Comparison of ENCODE assay signal across 8 cellular contexts in the genomic region with DNA sequence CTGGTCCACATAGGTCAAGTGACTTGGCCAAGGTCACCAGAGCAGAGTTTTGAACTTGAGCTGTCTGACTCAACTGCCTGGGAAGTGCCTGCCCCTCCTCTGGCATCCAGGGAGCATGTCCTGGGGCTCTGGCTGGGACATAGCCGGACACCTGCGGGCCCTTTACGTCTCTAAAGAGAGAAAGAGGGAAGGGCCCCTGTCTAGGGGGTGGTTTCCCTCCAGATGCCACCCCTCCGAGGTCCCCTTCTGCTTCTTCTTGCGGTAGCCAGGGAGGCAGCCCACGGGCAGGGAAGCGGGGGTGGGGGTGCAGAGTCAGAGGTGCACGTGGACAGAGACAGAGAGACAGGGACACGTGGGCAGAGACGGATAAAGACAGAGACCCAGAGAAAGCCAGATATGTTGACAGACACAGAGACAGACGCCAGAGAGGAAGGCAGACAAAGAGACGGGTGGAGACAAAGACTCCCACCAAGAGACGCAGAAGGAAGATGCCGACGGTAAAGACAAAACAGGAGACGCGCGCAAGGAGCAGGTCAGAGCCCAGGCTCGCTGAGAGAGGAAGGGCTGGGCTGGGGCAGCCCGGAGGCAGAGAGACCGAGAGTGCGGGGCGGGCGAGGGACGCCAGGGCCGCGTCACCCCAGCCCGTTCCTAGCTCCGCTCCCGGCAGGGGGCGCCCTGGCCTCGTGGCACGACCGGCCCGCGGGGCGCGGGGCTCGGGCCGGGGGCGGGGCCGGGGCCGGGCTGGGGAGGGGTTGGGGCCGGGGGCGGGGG. TPM values are rescaled to one million over a fixed set of nuclear protein-coding genes. Genes with fewer than 3 reads are reported as not detected.
DNase-seq lines count a peak whose midpoint lies in the region; TF ChIP-seq lines count a peak whose summit lies in the region.

No MANE protein-coding gene starts in this region.

- POLR2A ChIA-PET in RWPE1 (lab: Yijun Ruan, JAX; ENCODE audit: low non-redundant PET) = no interaction called here

- H3K9me3 ChIP-seq in HAP-1 = no peaks in the 10 kb centered on the region
- H3K9me3 ChIP-seq in left ventricle myocardium inferior (replicated peaks) = no peaks in the 10 kb centered on the region

- no peaks in the 10 kb centered on the region for H3K9me3 Mint-ChIP-seq in activated naive CD4-positive, alpha-beta T cell treated with anti-CD3 and anti-CD28 coated beads, Interleukin-2, amount 50 U/mL, for 24 hours

- no peaks in the 10 kb centered on the region for H3K36me3 Mint-ChIP-seq in activated naive CD4-positive, alpha-beta T cell treated with anti-CD3 and anti-CD28 coated beads, Interleukin-2, amount 50 U/mL, for 24 hours

- H3K4me1 ChIP-seq in HAP-1 (peaks cover 22% of the 10 kb centered on the region), left ventricle myocardium inferior (peaks cover 39% of the 10 kb centered on the region)

- peaks cover 11% of the 10 kb centered on the region for H3K4me1 Mint-ChIP-seq in activated naive CD4-positive, alpha-beta T cell treated with anti-CD3 and anti-CD28 coated beads, Interleukin-2, amount 50 U/mL, for 24 hours

- peak; percentile 63 for TF ChIP-seq CTCF in RWPE1 (conservative IDR thresholded peaks at IDR 0.05; ENCODE audit: low read depth)
- TF ChIP-seq CTCF in left ventricle myocardium inferior (IDR thresholded peaks at IDR 0.05; ENCODE audit: borderline replicate concordance) = peak; percentile 71
- peak; percentile 50 for TF ChIP-seq CTCF in retinal pigment epithelial cell (conservative IDR thresholded peaks at IDR 0.05; ENCODE audit: low read depth, low read length)

- H3K27ac ChIP-seq in RWPE1 (no peak overlapping the region), left ventricle myocardium inferior (replicated peaks) (peak overlapping the region; percentile 25)

- H3K4me3 Mint-ChIP-seq in activated naive CD4-positive, alpha-beta T cell treated with anti-CD3 and anti-CD28 coated beads, Interleukin-2, amount 50 U/mL, for 24 hours = peak overlapping the region; percentile 79

- H3K27me3 ChIP-seq in HAP-1 (ENCODE audit: low read depth) = no peaks in the 10 kb centered on the region
- H3K27me3 ChIP-seq in left ventricle myocardium inferior (ENCODE audit: low read depth) = peaks cover 38% of the 10 kb centered on the region

- H3K4me3 ChIP-seq in HAP-1 (peak overlapping the region; percentile 56), left ventricle myocardium inferior (peak overlapping the region; percentile 64), retinal pigment epithelial cell (ENCODE audit: low read length) (no peak overlapping the region)

- H3K27me3 Mint-ChIP-seq in activated naive CD4-positive, alpha-beta T cell treated with anti-CD3 and anti-CD28 coated beads, Interleukin-2, amount 50 U/mL, for 24 hours = peaks cover 34% of the 10 kb centered on the region

- H3K36me3 ChIP-seq in HAP-1 (replicated peaks) (no peaks in the 10 kb centered on the region), left ventricle myocardium inferior (no peaks in the 10 kb centered on the region)

- intact Hi-C loops in left ventricle myocardium inferior (cut with micrococcal nuclease) = no loop called here

- peak; percentile 71 for DNase-seq in AG08395 (ENCODE audit: low spot score)
- peak; percentile 71 to 93 for DNase-seq in HAP-1 (ENCODE audit: low spot score in 2 of 2)
- DNase-seq in RWPE1 (ENCODE audit: low spot score) = peak; percentile 48
- peak; percentile 76 for DNase-seq in left ventricle myocardium inferior
- DNase-seq in retinal pigment epithelial cell (ENCODE audit: low read depth) = no peak
- no peak for DNase-seq in MV-4-11 (lab: John Stamatoyannopoulos, UW)
- no peak for DNase-seq in middle frontal gyrus (ENCODE audit: extremely low spot score, low spot score)

- CTCF ChIA-PET in RWPE1 (lab: Yijun Ruan, JAX) = interaction anchor here (0.5 to 1.1 kb wide), 8 partner anchors 12 to 1690 kb away, joined by 3 to 6 read pairs (median 4); partner anchors contain the start of genes NBPF3 and RAP1GAP

- in situ Hi-C loops in HAP-1 (cut with MboI; ENCODE audit: low sequenced_read_pairs) = no loop called here

- peak overlapping the region; percentile 1 for H3K27ac Mint-ChIP-seq in activated naive CD4-positive, alpha-beta T cell treated with anti-CD3 and anti-CD28 coated beads, Interleukin-2, amount 50 U/mL, for 24 hours

RNA-seq across cellular contexts. Expression of gene ALPL, which starts 0.5 kb away (rescaled TPM):
- 10.2 TPM for total RNA-seq in left ventricle myocardium inferior

Comparison
In these comparisons a context has a peak if more than half of its experiments do, and no peak if none do; other contexts are left out.
1. DNase-seq: peak in AG08395 (single experiment), HAP-1 (2 of 2), RWPE1 (single experiment) and left ventricle myocardium inferior (single experiment); none in retinal pigment epithelial cell (single experiment), MV-4-11 (single experiment) and middle frontal gyrus (single experiment).
2. Peak in every context shown above with its lines, with median percentiles within 50 percentile points of each other: CTCF ChIP-seq.